In genomic region chr3:73604491-73604890, GRCh38 we compare ENCODE assay signal across 24 cellular contexts. TPM values are rescaled to one million over a fixed set of nuclear protein-coding genes. Genes with fewer than 3 reads are reported as not detected.
DNase-seq lines count a peak whose midpoint lies in the region; ATAC-seq, FAIRE-seq and TF ChIP-seq lines count a peak whose summit lies in the region.
"Had no signal": no experiment of that assay in that cellular context is flagged by ENCODE, and none has a peak within 500 bp of the region (broad histone marks: within the 10 kb centered on the region; RNA-seq: fewer than 3 reads in every experiment).

No MANE protein-coding gene starts in this region.

- H3K4me3 Mint-ChIP-seq in type B pancreatic cell: no peak overlapping the region
- H3K4me3 Mint-ChIP-seq: activated CD4-positive, alpha-beta T cell treated with anti-CD3 and anti-CD28 coated beads, Interleukin-2, amount 10 ng/mL, durations not matched to agents 24 days and 14 days; activated naive CD8-positive, alpha-beta T cell; dendritic cell treated with granulocyte-macrophage colony-stimulating factor and Interleukin-4, amounts not matched to agents 40 ng/mL and 50 ng/mL, for 4 days; GM23338; neural crest cell; stimulated activated effector memory CD8-positive, alpha-beta T cell treated with anti-CD3 and anti-CD28 coated beads, Interleukin-12 subunit alpha, Interleukin-12 subunit beta, amount 100 ng/mL, for 72 hours; T-helper 1 cell treated with Interleukin-12 subunit alpha and Interleukin-12 subunit beta and Interleukin-4 antibody, amounts not matched to agents 30 μg/mL and 1 μg/mL, for 36 hours had no signal

- intact Hi-C loops in tibial artery (cut with DNase I; ENCODE audit: low total_unique reads): no loop called here

- no peaks in the 10 kb centered on the region for H3K27me3 ChIP-seq in tibial artery
- H3K27me3 ChIP-seq: upper lobe of left lung had no signal

- peak overlapping the region; percentile 73 for H3K27ac ChIP-seq in mesodermal cell (ENCODE audit: low read depth, low read length, severe bottlenecking)
- peak overlapping the region; percentile 38 to 40 for H3K27ac ChIP-seq in tibial artery
- H3K27ac ChIP-seq: C4-2B, upper lobe of left lung had no signal

- peaks cover 5% of the 10 kb centered on the region for H3K36me3 ChIP-seq in mesodermal cell (ENCODE audit: control insufficient read depth, insufficient read depth, low read length)
- peaks cover 5 to 10% (median 10%) of the 10 kb centered on the region in 3 donors for H3K36me3 ChIP-seq in tibial artery
- H3K36me3 ChIP-seq: upper lobe of left lung had no signal

- peaks cover 36% of the 10 kb centered on the region for H3K4me1 Mint-ChIP-seq in type B pancreatic cell (ENCODE audit: unreplicated experiment)
- H3K4me1 Mint-ChIP-seq: activated CD4-positive, alpha-beta T cell treated with anti-CD3 and anti-CD28 coated beads, Interleukin-2, amount 10 ng/mL, durations not matched to agents 24 days and 14 days; stimulated activated effector memory CD8-positive, alpha-beta T cell treated with anti-CD3 and anti-CD28 coated beads, Interleukin-12 subunit alpha, Interleukin-12 subunit beta, amount 100 ng/mL, for 72 hours had no signal

- H3K9me3 Mint-ChIP-seq in type B pancreatic cell: no peaks in the 10 kb centered on the region
- H3K9me3 Mint-ChIP-seq: activated CD4-positive, alpha-beta T cell treated with anti-CD3 and anti-CD28 coated beads, Interleukin-2, amount 10 ng/mL, durations not matched to agents 24 days and 14 days; dendritic cell treated with granulocyte-macrophage colony-stimulating factor and Interleukin-4, amounts not matched to agents 40 ng/mL and 50 ng/mL, for 4 days; GM23338; neural crest cell had no signal

- H3K4me1 ChIP-seq in mesodermal cell (ENCODE audit: control insufficient read depth, insufficient read depth, low read length, poor library complexity, severe bottlenecking) (peaks cover 36% of the 10 kb centered on the region), tibial artery (peaks cover 0 to 91% (median 44%) of the 10 kb centered on the region in 4 donors)
- H3K4me1 ChIP-seq: upper lobe of left lung had no signal

- H3K4me3 ChIP-seq in mesodermal cell (ENCODE audit: extremely low read depth, insufficient read depth, low read length, poor library complexity, severe bottlenecking) (no peak overlapping the region), tibial artery (no peak overlapping the region)
- H3K4me3 ChIP-seq: GM23338, mucosa of descending colon, upper lobe of left lung had no signal

- DNase-seq in tibial artery (no peak), putamen (ENCODE audit: low spot score) (no peak), type B pancreatic cell (ENCODE audit: extremely low spot score, unreplicated experiment) (no peak)
- DNase-seq: activated CD4-positive, alpha-beta T cell treated with anti-CD3 and anti-CD28 coated beads, Interleukin-2, amount 10 ng/mL, durations not matched to agents 24 days and 14 days; foreskin melanocyte; hippocampal formation; mucosa of descending colon; NCI-H1105; NCI-H2029; NCI-H446; stimulated activated CD4-positive, alpha-beta T cell treated with anti-CD3 and anti-CD28 coated beads, Interleukin-1b, Interleukin-23, amount 100 ng/mL, for 48 hours; upper lobe of left lung had no signal

- ATAC-seq in SK-N-SH treated with all-trans-retinoic acid at 6 μM for 48 hours: peak; percentile 18
- ATAC-seq in GM18519 (IDR thresholded peaks at IDR 0.05; ENCODE audit: low FRiP score, unreplicated experiment): no peak
- ATAC-seq: mucosa of descending colon; Panc1; stimulated activated effector memory CD8-positive, alpha-beta T cell treated with anti-CD3 and anti-CD28 coated beads, Interleukin-12 subunit alpha, Interleukin-12 subunit beta, amount 100 ng/mL, for 72 hours had no signal

- no CpG with 5 or more reads among the region's 1 CpG for WGBS in mesodermal cell (ENCODE audit: insufficient coverage in 2 of 2), 2 experiments

- no peak for TF ChIP-seq CTCF in tibial artery (IDR thresholded peaks at IDR 0.05)
- TF ChIP-seq CTCF in type B pancreatic cell (conservative IDR thresholded peaks at IDR 0.05): no peak

- no peak overlapping the region for H3K27ac Mint-ChIP-seq in type B pancreatic cell
- H3K27ac Mint-ChIP-seq: activated CD4-positive, alpha-beta T cell treated with anti-CD3 and anti-CD28 coated beads, Interleukin-2, amount 10 ng/mL, durations not matched to agents 24 days and 14 days; activated naive CD8-positive, alpha-beta T cell; dendritic cell treated with granulocyte-macrophage colony-stimulating factor and Interleukin-4, amounts not matched to agents 40 ng/mL and 50 ng/mL, for 4 days; GM23338; stimulated activated effector memory CD8-positive, alpha-beta T cell treated with anti-CD3 and anti-CD28 coated beads, Interleukin-12 subunit alpha, Interleukin-12 subunit beta, amount 100 ng/mL, for 72 hours; T-helper 1 cell treated with Interleukin-12 subunit alpha and Interleukin-12 subunit beta and Interleukin-4 antibody, amounts not matched to agents 30 μg/mL and 1 μg/mL, for 36 hours had no signal

- no peaks in the 10 kb centered on the region for H3K9me3 ChIP-seq in mesodermal cell (ENCODE audit: control insufficient read depth, low read length)
- no peaks in the 10 kb centered on the region for H3K9me3 ChIP-seq in tibial artery
- H3K9me3 ChIP-seq: mucosa of descending colon, upper lobe of left lung had no signal

- FAIRE-seq in endometrium (lab: Jason Lieb, UNC): peak; percentile 31

- H3K36me3 Mint-ChIP-seq in type B pancreatic cell: peaks cover 13% of the 10 kb centered on the region
- H3K36me3 Mint-ChIP-seq: activated naive CD8-positive, alpha-beta T cell; stimulated activated effector memory CD8-positive, alpha-beta T cell treated with anti-CD3 and anti-CD28 coated beads, Interleukin-12 subunit alpha, Interleukin-12 subunit beta, amount 100 ng/mL, for 72 hours had no signal

- no peaks in the 10 kb centered on the region for H3K27me3 Mint-ChIP-seq in type B pancreatic cell
- H3K27me3 Mint-ChIP-seq: activated CD4-positive, alpha-beta T cell treated with anti-CD3 and anti-CD28 coated beads, Interleukin-2, amount 10 ng/mL, durations not matched to agents 24 days and 14 days; dendritic cell treated with granulocyte-macrophage colony-stimulating factor and Interleukin-4, amounts not matched to agents 40 ng/mL and 50 ng/mL, for 4 days had no signal

TF ChIP-seq in SK-N-SH treated with all-trans-retinoic acid at 6 μM for 48 hours, 23 proteins besides CTCF, POLR2A, EP300 and RAD21:
- TF ChIP-seq ISL1 (CRISPR knock-in tag; IDR thresholded peaks at IDR 0.05) (peak; percentile 41; the same call in 1 of the 2 replicates), TCF4 (CRISPR knock-in tag; IDR thresholded peaks at IDR 0.05; ENCODE audit: borderline replicate concordance) (no peak), RARB (CRISPR knock-in tag; IDR thresholded peaks at IDR 0.05) (peak; percentile 54; the same call in 1 of the 2 replicates), ZNF70 (CRISPR knock-in tag; IDR thresholded peaks at IDR 0.05) (no peak), ZFP30 (CRISPR knock-in tag; IDR thresholded peaks at IDR 0.05) (no peak), PPARA (CRISPR knock-in tag; IDR thresholded peaks at IDR 0.05; ENCODE audit: borderline replicate concordance) (no peak), ARNTL (CRISPR knock-in tag; IDR thresholded peaks at IDR 0.05; ENCODE audit: borderline replicate concordance, low read depth) (no peak), ZNF8 (CRISPR knock-in tag; IDR thresholded peaks at IDR 0.05) (no peak), SNAI2 (CRISPR knock-in tag; IDR thresholded peaks at IDR 0.05) (no peak), ZFP3 (CRISPR knock-in tag; IDR thresholded peaks at IDR 0.05) (no peak), TOX (CRISPR knock-in tag; IDR thresholded peaks at IDR 0.05; ENCODE audit: borderline replicate concordance) (peak; percentile 90)
TF ChIP-seq in SK-N-SH treated with all-trans-retinoic acid at 6 μM for 48 hours: peak in this region for 3.

RNA-seq across cellular contexts. Expression of gene PDZRN3, which starts 20.2 kb away (rescaled TPM):
- polyA plus RNA-seq in mesodermal cell (2013, experiment 1 of 2): 21.6 TPM
- 26.9 TPM for polyA plus RNA-seq in mesodermal cell (2013, experiment 2 of 2)
- 18.1 and 58.6 TPM in 2 replicates for total RNA-seq in type B pancreatic cell (ENCODE audit: low replicate concordance)
- total RNA-seq: activated CD4-positive, alpha-beta T cell treated with anti-CD3 and anti-CD28 coated beads, Interleukin-2, amount 10 ng/mL, durations not matched to agents 24 days and 14 days had no signal
